24 cellular contexts compared by ENCODE assay signal in genomic region chr18:79780547-79780946, GRCh38. TPM values are rescaled to one million over a fixed set of nuclear protein-coding genes. Genes with fewer than 3 reads are reported as not detected.
"Had no signal": no experiment of that assay in that cellular context is flagged by ENCODE, and none has a peak within 500 bp of the region (broad histone marks: within the 10 kb centered on the region; RNA-seq: fewer than 3 reads in every experiment).

No MANE protein-coding gene starts in this region.

- H3K9me3 ChIP-seq: heart left ventricle, pancreas, prostate gland, right lobe of liver, thyroid gland, upper lobe of left lung, vagina had no signal

- H3K27me3 ChIP-seq: pancreas, right lobe of liver, thyroid gland, vagina had no signal

- DNase-seq: effector CD8-positive, alpha-beta T cell; hippocampal formation; left colon; left ventricle myocardium superior; mesenchymal stem cell; naive B cell; occipital lobe; stimulated activated CD4-positive, alpha-beta T cell treated with anti-CD3 and anti-CD28 coated beads, Interleukin-12 subunit alpha, Interleukin-12 subunit beta, amount 100 ng/mL, for 4 hours; stimulated activated naive CD4-positive, alpha-beta T cell treated with Interleukin-2 at 50 U/mL for 16 hours; thyroid gland had no signal

- H3K36me3 Mint-ChIP-seq: naive B cell had no signal

- H3K36me3 ChIP-seq: heart left ventricle, pancreas, prostate gland, right lobe of liver, thyroid gland, upper lobe of left lung, vagina had no signal

- H3K4me3 ChIP-seq: coronary artery, dorsolateral prefrontal cortex, heart left ventricle, lung, pancreas, prostate gland, right lobe of liver, skin epidermis, thyroid gland, upper lobe of left lung, vagina had no signal

- H3K4me3 Mint-ChIP-seq: naive B cell, nephron had no signal

- H3K27ac Mint-ChIP-seq: nephron had no signal

- H3K4me1 ChIP-seq: heart left ventricle, pancreas, prostate gland, right lobe of liver, thyroid gland, upper lobe of left lung, vagina had no signal

- ATAC-seq: esophagus mucosa, heart left ventricle, left colon, left ventricle myocardium superior, right lobe of liver had no signal

- H3K27ac ChIP-seq: coronary artery, dorsolateral prefrontal cortex, heart left ventricle, pancreas, prostate gland, right lobe of liver, skin epidermis, thyroid gland, upper lobe of left lung, vagina had no signal

- H3K4me1 Mint-ChIP-seq: naive B cell had no signal

RNA-seq across cellular contexts. Expression of gene KCNG2, which starts 17.2 kb away (rescaled TPM):
- total RNA-seq: glomerular endothelial cell, kidney epithelial cell, left colon, left ventricle myocardium superior, right lobe of liver, vagina had no signal
- polyA plus RNA-seq: pancreas had no signal
